8 cellular contexts compared by ENCODE assay signal in genomic region chr3:2765002-2765579, GRCh38.
DNase-seq lines count a peak whose midpoint lies in the region; ATAC-seq lines count a peak whose summit lies in the region.

No MANE protein-coding gene starts in this region.

- peak; percentile 77 for ATAC-seq in GM21390 (IDR thresholded peaks at IDR 0.05; ENCODE audit: unreplicated experiment)

- DNase-seq in DMS53 (lab: John Stamatoyannopoulos, UW) (peak; percentile 65), NCI-H1092 treated with DMSO at 0.1 percent for 48 hours (lab: John Stamatoyannopoulos, UW) (peak; percentile 62), cerebellar cortex (ENCODE audit: low spot score) (peak; percentile 56), NCI-H1930 (lab: John Stamatoyannopoulos, UW) (no peak), GOT3 (lab: John Stamatoyannopoulos, UW) (no peak)
- no peak for DNase-seq in stimulated activated CD4-positive, alpha-beta T cell treated with anti-CD3 and anti-CD28 coated beads, Interleukin-1b, Interleukin-23, amount 100 ng/mL, for 48 hours
- no peak for DNase-seq in stimulated activated CD4-positive, alpha-beta T cell treated with anti-CD3 and anti-CD28 coated beads, Interleukin-2, amount 100 ng/mL, for 48 hours

Comparison
In these comparisons a context has a peak if more than half of its experiments do, and no peak if none do; other contexts are left out.
1. DNase-seq: peak in DMS53 (single experiment), NCI-H1092 treated with DMSO at 0.1 percent for 48 hours (single experiment) and cerebellar cortex (single experiment); none in NCI-H1930 (0 of 2), stimulated activated CD4-positive, alpha-beta T cell treated with anti-CD3 and anti-CD28 coated beads, Interleukin-1b, Interleukin-23, amount 100 ng/mL, for 48 hours (single experiment), GOT3 (single experiment) and stimulated activated CD4-positive, alpha-beta T cell treated with anti-CD3 and anti-CD28 coated beads, Interleukin-2, amount 100 ng/mL, for 48 hours (0 of 2).